In genomic region chr14:101707285-101707842, GRCh38 we compare ENCODE assay signal across 8 cellular contexts. TPM values are rescaled to one million over a fixed set of nuclear protein-coding genes. Genes with fewer than 3 reads are reported as not detected.
DNase-seq lines count a peak whose midpoint lies in the region; ATAC-seq and TF ChIP-seq lines count a peak whose summit lies in the region.

No MANE protein-coding gene starts in this region.

- H3F3A ChIP-seq in MM.1S (ENCODE audit: insufficient read depth, low read length), result no peaks in the 10 kb centered on the region

- no peaks in the 10 kb centered on the region for H3K79me1 ChIP-seq in neuronal stem cell (ENCODE audit: low read depth, low read length)

- no peak overlapping the region for H4K8ac ChIP-seq in neuronal stem cell (ENCODE audit: low read depth, low read length)

- no peaks in the 10 kb centered on the region for H3K36me3 ChIP-seq in MM.1S (replicated peaks; ENCODE audit: insufficient read depth, low read length)
- no peaks in the 10 kb centered on the region for H3K36me3 ChIP-seq in neuronal stem cell (replicated peaks in 1 of 2; ENCODE audit: control insufficient read depth in 2 of 2, insufficient read depth in 2 of 2, low read length in 2 of 2)
- H3K36me3 ChIP-seq in uterus, result no peaks in the 10 kb centered on the region

- peak; percentile 50 for ATAC-seq in GM18502 (IDR thresholded peaks at IDR 0.05; ENCODE audit: poor library complexity, unreplicated experiment)
- peak; percentile 71 for ATAC-seq in activated T-helper 17 cell treated with anti-CD3 and anti-CD28 coated beads, Interleukin-2, amount 50 U/mL, for 72 hours (replicated peaks)

- H2BK12ac ChIP-seq in neuronal stem cell (ENCODE audit: low read length), result no peak overlapping the region

- H3K18ac ChIP-seq in neuronal stem cell (ENCODE audit: low read length), result no peak overlapping the region

- no peak overlapping the region for H2BK5ac ChIP-seq in neuronal stem cell (ENCODE audit: low read length)

- H3K27me3 ChIP-seq in MM.1S (replicated peaks; ENCODE audit: insufficient read depth, low read length) (no peaks in the 10 kb centered on the region), neuronal stem cell (ENCODE audit: control insufficient read depth in 3 of 3, insufficient read depth in 3 of 3, low read depth in 1 of 3, low read length in 3 of 3) (peaks cover 3 to 22% (median 11%) of the 10 kb centered on the region in 3 experiments), uterus (no peaks in the 10 kb centered on the region)

- no peaks in the 10 kb centered on the region for H3K36me3 Mint-ChIP-seq in activated T-helper 17 cell treated with anti-CD3 and anti-CD28 coated beads, Interleukin-2, amount 50 U/mL, for 72 hours (ENCODE audit: low read depth)

- H3K9ac ChIP-seq in MM.1S (ENCODE audit: low read length), result no peak overlapping the region
- no peak overlapping the region for H3K9ac ChIP-seq in neuronal stem cell (ENCODE audit: low read depth, low read length, poor library complexity)

- H3K4me3 Mint-ChIP-seq in activated T-helper 17 cell treated with anti-CD3 and anti-CD28 coated beads, Interleukin-2, amount 50 U/mL, for 72 hours, result peak overlapping the region; percentile 61

- no peak overlapping the region for H3K14ac ChIP-seq in neuronal stem cell (ENCODE audit: low read length)

- H4K20me1 ChIP-seq in MM.1S (ENCODE audit: insufficient read depth, low read length), result no peaks in the 10 kb centered on the region

- intact Hi-C loops in uterus (cut with DNase I; ENCODE audit: low total_unique reads), result no loop called here

- no peak overlapping the region for H2AK5ac ChIP-seq in neuronal stem cell (ENCODE audit: low read depth, low read length)

- TF ChIP-seq CTCF in 22Rv1 (IDR thresholded peaks at IDR 0.05), result peak; percentile 79
- TF ChIP-seq CTCF in MM.1S (IDR thresholded peaks at IDR 0.05; ENCODE audit: low read length), result peak; percentile 57
- TF ChIP-seq CTCF in uterus (IDR thresholded peaks at IDR 0.05), result peak; percentile 81 to 93 (median 83)

- no peaks in the 10 kb centered on the region for H3K79me2 ChIP-seq in MM.1S (ENCODE audit: low read length)

- no peak overlapping the region for H2BK120ac ChIP-seq in neuronal stem cell (ENCODE audit: low read depth, low read length)

- no peaks in the 10 kb centered on the region for H3K9me3 Mint-ChIP-seq in activated T-helper 17 cell treated with anti-CD3 and anti-CD28 coated beads, Interleukin-2, amount 50 U/mL, for 72 hours

- peak overlapping the region; percentile 47 for H3K27ac Mint-ChIP-seq in activated T-helper 17 cell treated with anti-CD3 and anti-CD28 coated beads, Interleukin-2, amount 50 U/mL, for 72 hours

- TF ChIP-seq POLR2A in uterus (IDR thresholded peaks at IDR 0.05), result no peak

- H3K9me2 ChIP-seq in MM.1S (replicated peaks; ENCODE audit: insufficient read depth, low read length), result no peaks in the 10 kb centered on the region

- H3K4me3 ChIP-seq in MM.1S (ENCODE audit: low read length), result peak overlapping the region; percentile 25; the same call in 1 of the 2 replicates
- no peak overlapping the region for H3K4me3 ChIP-seq in neuronal stem cell (ENCODE audit: low read length in 2 of 2)
- no peak overlapping the region for H3K4me3 ChIP-seq in uterus

- H3K27me3 Mint-ChIP-seq in activated T-helper 17 cell treated with anti-CD3 and anti-CD28 coated beads, Interleukin-2, amount 50 U/mL, for 72 hours, result no peaks in the 10 kb centered on the region

- peaks cover 19% of the 10 kb centered on the region for H3K4me1 Mint-ChIP-seq in activated T-helper 17 cell treated with anti-CD3 and anti-CD28 coated beads, Interleukin-2, amount 50 U/mL, for 72 hours

- H3K4me2 ChIP-seq in MM.1S (ENCODE audit: low read depth, low read length) (peak overlapping the region; percentile 50; the same call in 1 of the 2 replicates), neuronal stem cell (ENCODE audit: insufficient read depth, low read length, poor library complexity, severe bottlenecking) (no peak overlapping the region)

- H3K4me1 ChIP-seq in MM.1S (ENCODE audit: low read length) (no peaks in the 10 kb centered on the region; the same call in 1 of the 2 replicates), neuronal stem cell (ENCODE audit: control insufficient read depth in 2 of 2, insufficient read depth in 1 of 2, low read depth in 1 of 2, low read length in 2 of 2) (peaks cover 6 to 8% of the 10 kb centered on the region in 2 donors), uterus (peaks cover 0 to 10% of the 10 kb centered on the region in 2 donors)

- H3K27ac ChIP-seq in 22Rv1 (no peak overlapping the region), MM.1S (ENCODE audit: low read length) (no peak overlapping the region), neuronal stem cell (replicated peaks; ENCODE audit: low read length) (no peak overlapping the region), uterus (peak overlapping the region in 1 of 2 donors; percentile 77)

- DNase-seq in MM.1S, result peak; percentile 61
- peak; percentile 70 for DNase-seq in RPMI7951 (ENCODE audit: low read depth)
- DNase-seq in fibroblast of the conjunctiva (ENCODE audit: low read depth), result peak; percentile 75
- peak; percentile 83 for DNase-seq in neuronal stem cell (ENCODE audit: low spot score)
- peak; percentile 44 to 60 for DNase-seq in uterus

- peak overlapping the region; percentile 63 for H2AFZ ChIP-seq in MM.1S (ENCODE audit: low read length)
- peak overlapping the region; percentile 86 for H2AFZ ChIP-seq in neuronal stem cell (ENCODE audit: low read length)

- H3K9me3 ChIP-seq in MM.1S (replicated peaks; ENCODE audit: insufficient read depth, low read length) (no peaks in the 10 kb centered on the region), neuronal stem cell (replicated peaks in 1 of 2; ENCODE audit: control insufficient read depth in 2 of 2, insufficient read depth in 1 of 2, low read depth in 1 of 2, low read length in 2 of 2) (peaks cover 5% of the 10 kb centered on the region in 2 donors), uterus (no peaks in the 10 kb centered on the region)

- no peak overlapping the region for H4K91ac ChIP-seq in neuronal stem cell (ENCODE audit: low read depth, low read length, poor library complexity)

- no CpG with 5 or more reads among the region's 12 CpGs for WGBS in neuronal stem cell (ENCODE audit: extremely low coverage in 2 of 2, insufficient read length in 2 of 2, insufficient replicate concordance in 1 of 2), 2 donors

- no peak overlapping the region for H3K4ac ChIP-seq in neuronal stem cell (ENCODE audit: low read length)

- no peak overlapping the region for H2BK15ac ChIP-seq in neuronal stem cell (ENCODE audit: low read length)

- H3K23ac ChIP-seq in neuronal stem cell (ENCODE audit: low read depth, low read length, poor library complexity), result no peak overlapping the region

RNA-seq across cellular contexts. Expression of gene PPP2R5C, which starts 54.1 kb away (rescaled TPM):
- total RNA-seq in RPMI7951 (2014; rRNA removed; shearing (Covaris generic)), result 97.2 and 113 TPM in 2 replicates
- total RNA-seq in activated T-helper 17 cell treated with anti-CD3 and anti-CD28 coated beads, Interleukin-2, amount 50 U/mL, for 72 hours, result 100 to 1,000 TPM; 232 to 283 TPM
- polyA plus RNA-seq in neuronal stem cell (2013, experiment 1 of 2), result 199 TPM
- polyA plus RNA-seq in neuronal stem cell (2013, experiment 2 of 2), result 209 TPM
- total RNA-seq in uterus, result 100 to 1,000 TPM; 143 to 171 (median 169) TPM
